ENCODE assay signal across 10 cellular contexts in genomic region chr1:225735252-225736149, GRCh38. TPM values are rescaled to one million over a fixed set of nuclear protein-coding genes. Genes with fewer than 3 reads are reported as not detected.
DNase-seq lines count a peak whose midpoint lies in the region; ATAC-seq, FAIRE-seq and TF ChIP-seq lines count a peak whose summit lies in the region.
"Had no signal": no experiment of that assay in that cellular context is flagged by ENCODE, and none has a peak within 500 bp of the region (broad histone marks: within the 10 kb centered on the region; RNA-seq: fewer than 3 reads in every experiment).

No MANE protein-coding gene starts in this region.

- intact Hi-C loops in K562 (cut with micrococcal nuclease): no loop called here

- no peak overlapping the region for H3K4me3 ChIP-seq in K562
- no peak overlapping the region for H3K4me3 ChIP-seq in liver (ENCODE audit: low read depth in 1 of 3, low read length in 3 of 3)
- no peak overlapping the region for H3K4me3 ChIP-seq in tibial nerve
- H3K4me3 ChIP-seq: cardiac muscle cell had no signal

- DNase-seq in LHCN-M2 (ENCODE audit: low read depth) (peak; percentile 94), K562 (ENCODE audit: extremely low read depth in 1 of 4, low spot score in 3 of 4) (peak in 1 of 4 experiments; percentile 38), tibial nerve (ENCODE audit: low spot score in 2 of 2) (peak; percentile 50 to 62), GM20000 (ENCODE audit: low spot score) (no peak), SHP77 treated with DMSO at 0.1 percent for 48 hours (lab: John Stamatoyannopoulos, UW) (no peak)
- no peak for DNase-seq in activated CD4-positive, CD25-positive, alpha-beta regulatory T cell treated with anti-CD3 and anti-CD28 coated beads, Interleukin-2, amount 50 U/mL, for 72 hours

- no TSS peak for BruUV-seq in K562 (replicated peaks; lab: Mats Ljungman, UMichigan)

- ATAC-seq in K562 (peak; percentile 66), HG02852 (IDR thresholded peaks at IDR 0.05; ENCODE audit: unreplicated experiment) (no peak)

- H3K27ac ChIP-seq in K562 (ENCODE audit: extremely low read depth, low read depth, low read length): no peak overlapping the region
- peak overlapping the region; percentile 59 to 71 for H3K27ac ChIP-seq in liver (ENCODE audit: low read depth in 1 of 2, low read length in 2 of 2)
- peak overlapping the region in 2 of 4 donors; percentile 71 to 86 for H3K27ac ChIP-seq in tibial nerve
- H3K27ac ChIP-seq: cardiac muscle cell, HL-60 had no signal

- FAIRE-seq in K562 (lab: Jason Lieb, UNC): no peak

- POLR2A ChIA-PET in K562 (lab: Yijun Ruan, JAX): interaction anchor here (0.6 to 1.1 kb wide), 5 partner anchors 11 to 1249 kb away, joined by 3 read pairs; partner anchors contain the start of gene SRP9

- TF ChIP-seq POLR2A in K562 (conservative IDR thresholded peaks at IDR 0.05): no peak
- TF ChIP-seq POLR2A in tibial nerve (IDR thresholded peaks at IDR 0.05): no peak

- in situ Hi-C loops in K562 (cut with MboI): no loop called here

- 4% methylated on average over 12 of the region's 12 CpGs for WGBS in K562 (ENCODE audit: insufficient coverage, low coverage, missing lambda C conversion rate)
- 56% methylated on average over 12 of the region's 12 CpGs for WGBS in liver
- 61 to 62% methylated on average over 12 of the region's 12 CpGs for WGBS in tibial nerve, 2 donors

- H3K4me1 ChIP-seq in K562 (replicated peaks in 1 of 2; ENCODE audit: control insufficient read depth in 2 of 2, insufficient read depth in 2 of 2, low read length in 2 of 2) (no peaks in the 10 kb centered on the region; a peak in 1 of 5 replicates), liver (ENCODE audit: control insufficient read depth in 4 of 4, insufficient read depth in 4 of 4, low read length in 3 of 4) (peaks cover 12 to 31% (median 31%) of the 10 kb centered on the region in 4 donors), tibial nerve (peaks cover 3 to 29% (median 13%) of the 10 kb centered on the region in 4 donors)

- TF ChIP-seq CTCF in K562 (IDR thresholded peaks at IDR 0.05 in 2 of 3, conservative IDR thresholded peaks at IDR 0.05 in 1 of 3; ENCODE audit: insufficient read depth in 2 of 3, low read depth in 1 of 3, low read length in 3 of 3) (no peak), liver (IDR thresholded peaks at IDR 0.05; ENCODE audit: low read depth, low read length, missing input control) (no peak), tibial nerve (IDR thresholded peaks at IDR 0.05) (no peak), GM20000 (IDR thresholded peaks at IDR 0.05; ENCODE audit: extremely low read depth, missing control alignments) (no peak)

- no peaks in the 10 kb centered on the region for H3K79me2 ChIP-seq in K562 (ENCODE audit: control insufficient read depth, insufficient read depth, low read length)

- TF ChIP-seq EP300 in K562 (IDR thresholded peaks at IDR 0.05; ENCODE audit: low read length): no peak
- TF ChIP-seq EP300 in tibial nerve (IDR thresholded peaks at IDR 0.05): peak; percentile 47 to 82

- H3K9ac ChIP-seq in K562 (ENCODE audit: insufficient read depth in 1 of 2, low read depth in 2 of 2, low read length in 2 of 2) (no peak overlapping the region; a peak in 1 of 4 replicates), liver (ENCODE audit: low read depth in 1 of 2, low read length in 2 of 2) (no peak overlapping the region)

- no peak overlapping the region for H3K4me2 ChIP-seq in K562 (ENCODE audit: insufficient read depth, low read length)

- CTCF ChIA-PET in K562 (lab: Yijun Ruan, JAX; ENCODE audit: low intra/inter-chr PET ratio): no interaction called here

- H3K9me3 ChIP-seq in K562 (replicated peaks; ENCODE audit: control insufficient read depth, insufficient read depth, low read depth, low read length): no peaks in the 10 kb centered on the region
- no peaks in the 10 kb centered on the region for H3K9me3 ChIP-seq in liver (ENCODE audit: control insufficient read depth in 4 of 4, low read length in 3 of 4)
- H3K9me3 ChIP-seq in tibial nerve: no peaks in the 10 kb centered on the region

- H2AFZ ChIP-seq in K562 (ENCODE audit: low read depth, low read length): no peak overlapping the region

- TF ChIP-seq RAD21 in K562 (CRISPR knock-in tag; conservative IDR thresholded peaks at IDR 0.05 in 1 of 2, IDR thresholded peaks at IDR 0.05 in 1 of 2) (peak in 1 of 2 experiments; percentile 22; a peak in 1 of 4 replicates), liver (IDR thresholded peaks at IDR 0.05) (no peak)

- no peaks in the 10 kb centered on the region for H4K20me1 ChIP-seq in K562 (replicated peaks; ENCODE audit: control insufficient read depth, insufficient read depth, low read length)

- H3K27me3 ChIP-seq in K562 (ENCODE audit: control insufficient read depth in 2 of 2, insufficient read depth in 2 of 2, low read length in 2 of 2) (peaks cover 36 to 50% of the 10 kb centered on the region in 2 experiments), liver (ENCODE audit: control insufficient read depth in 4 of 4, insufficient read depth in 4 of 4, low read length in 3 of 4) (no peaks in the 10 kb centered on the region), tibial nerve (no peaks in the 10 kb centered on the region)
- H3K27me3 ChIP-seq: cardiac muscle cell had no signal

- H3K36me3 ChIP-seq in K562 (ENCODE audit: control insufficient read depth, insufficient read depth, low read length) (no peaks in the 10 kb centered on the region), liver (ENCODE audit: control insufficient read depth in 4 of 4, insufficient read depth in 3 of 4, low read depth in 1 of 4, low read length in 3 of 4) (no peaks in the 10 kb centered on the region), tibial nerve (no peaks in the 10 kb centered on the region)
- H3K36me3 ChIP-seq: cardiac muscle cell had no signal

- H3K9me1 ChIP-seq in K562 (ENCODE audit: control insufficient read depth, insufficient read depth, low read length): no peaks in the 10 kb centered on the region

TF ChIP-seq in K562, 482 proteins besides CTCF, POLR2A, EP300 and RAD21 (continues in another document):
- TF ChIP-seq TFAP4 (CRISPR knock-in tag; IDR thresholded peaks at IDR 0.05; ENCODE audit: borderline replicate concordance): peak; percentile 71

TF ChIP-seq in liver, 16 proteins besides CTCF, POLR2A, EP300 and RAD21 (continues in another document):
- no peak for TF ChIP-seq FOXA1 (IDR thresholded peaks at IDR 0.05)
- TF ChIP-seq MAX (IDR thresholded peaks at IDR 0.05): no peak
- TF ChIP-seq JUND (IDR thresholded peaks at IDR 0.05): peak; percentile 75 to 89
- no peak for TF ChIP-seq EGR1 (IDR thresholded peaks at IDR 0.05; ENCODE audit: low read depth in 2 of 2)
- TF ChIP-seq FOXA2 (IDR thresholded peaks at IDR 0.05): no peak
- TF ChIP-seq HNF4A (conservative IDR thresholded peaks at IDR 0.05): peak in 1 of 2 donors; percentile 48
- no peak for TF ChIP-seq TAF1 (conservative IDR thresholded peaks at IDR 0.05)
- TF ChIP-seq NR2F2 (IDR thresholded peaks at IDR 0.05): peak; percentile 80
- TF ChIP-seq HNF4G (IDR thresholded peaks at IDR 0.05): no peak
- no peak for TF ChIP-seq REST (IDR thresholded peaks at IDR 0.05)

RNA-seq across cellular contexts. Expression of gene SRP9, which starts 42.1 kb away (rescaled TPM):
- total RNA-seq in LHCN-M2 (2014; rRNA removed): 407 and 426 TPM in 2 replicates
- polyA plus RNA-seq in LHCN-M2 (2012): 181 TPM
- 83.3 and 146 TPM in 2 replicates for total RNA-seq in K562 (2011; cell fraction: chromatin; rRNA removed; ENCODE audit: low replicate concordance)
- total RNA-seq in K562 (2011; cell fraction: nucleolus; rRNA removed): 43.4 and 63.3 TPM in 2 replicates
- 146 and 277 TPM in 2 replicates for total RNA-seq in K562 (2011; cell fraction: nucleoplasm; rRNA removed)
- 272 and 273 TPM in 2 replicates for total RNA-seq in K562 (2014; rRNA removed)
- 690 and 726 TPM in 2 replicates for total RNA-seq in K562 (2014; rRNA removed; fragmentation: Illumina TruSeq; extraction: Trizol)
- 537 and 597 TPM in 2 replicates for total RNA-seq in K562 (2015; rRNA removed; fragmentation: Illumina TruSeq; extraction: Trizol)
- 434 and 437 TPM in 2 replicates for total RNA-seq in K562 (2021)
- polyA plus RNA-seq in K562 (2011; rRNA removed): 836 and 1,016 TPM in 2 replicates
- polyA plus RNA-seq in K562 (2011; cell fraction: cytosol; rRNA removed): 227 and 688 TPM in 2 replicates
- polyA plus RNA-seq in K562 (2011; cell fraction: nucleus; rRNA removed): 227 and 377 TPM in 2 replicates
- polyA plus RNA-seq in K562 (2012): 392 and 460 TPM in 2 replicates
- 557 and 668 TPM in 2 replicates for polyA plus RNA-seq in K562 (2014; fragmentation: Illumina TruSeq; extraction: Trizol)
- 1,000 to 10,000 TPM; 1,645 to 1,892 TPM for polyA plus RNA-seq in K562 (2014; fragmentation: Nextera tagmentation; extraction: Ambion mirVana)
- 502 and 509 TPM in 2 replicates for polyA plus RNA-seq in K562 (2014; rRNA removed)
- 359 and 411 TPM in 2 replicates for polyA minus RNA-seq in K562 (2011; rRNA and poly(A)+ RNA removed)
- 148 and 171 TPM in 2 replicates for polyA minus RNA-seq in K562 (2011; cell fraction: cytosol; rRNA and poly(A)+ RNA removed)
- polyA minus RNA-seq in K562 (2011; cell fraction: nucleus; rRNA and poly(A)+ RNA removed): 33.3 and 80.0 TPM in 2 replicates
- total RNA-seq in liver: 100 to 1,000 TPM; 152 to 154 TPM
- polyA plus RNA-seq in liver: 100 to 1,000 TPM; 154 to 179 TPM
- total RNA-seq in tibial nerve: 100 to 1,000 TPM; 130 to 178 (median 146) TPM

Comparison
In these comparisons a context has a peak if more than half of its experiments do, and no peak if none do; other contexts are left out.
1. DNase-seq: peak in LHCN-M2 (single experiment) and tibial nerve (2 of 2); none in GM20000 (single experiment), SHP77 treated with DMSO at 0.1 percent for 48 hours (single experiment) and activated CD4-positive, CD25-positive, alpha-beta regulatory T cell treated with anti-CD3 and anti-CD28 coated beads, Interleukin-2, amount 50 U/mL, for 72 hours (single experiment).